In the genomic region with DNA sequence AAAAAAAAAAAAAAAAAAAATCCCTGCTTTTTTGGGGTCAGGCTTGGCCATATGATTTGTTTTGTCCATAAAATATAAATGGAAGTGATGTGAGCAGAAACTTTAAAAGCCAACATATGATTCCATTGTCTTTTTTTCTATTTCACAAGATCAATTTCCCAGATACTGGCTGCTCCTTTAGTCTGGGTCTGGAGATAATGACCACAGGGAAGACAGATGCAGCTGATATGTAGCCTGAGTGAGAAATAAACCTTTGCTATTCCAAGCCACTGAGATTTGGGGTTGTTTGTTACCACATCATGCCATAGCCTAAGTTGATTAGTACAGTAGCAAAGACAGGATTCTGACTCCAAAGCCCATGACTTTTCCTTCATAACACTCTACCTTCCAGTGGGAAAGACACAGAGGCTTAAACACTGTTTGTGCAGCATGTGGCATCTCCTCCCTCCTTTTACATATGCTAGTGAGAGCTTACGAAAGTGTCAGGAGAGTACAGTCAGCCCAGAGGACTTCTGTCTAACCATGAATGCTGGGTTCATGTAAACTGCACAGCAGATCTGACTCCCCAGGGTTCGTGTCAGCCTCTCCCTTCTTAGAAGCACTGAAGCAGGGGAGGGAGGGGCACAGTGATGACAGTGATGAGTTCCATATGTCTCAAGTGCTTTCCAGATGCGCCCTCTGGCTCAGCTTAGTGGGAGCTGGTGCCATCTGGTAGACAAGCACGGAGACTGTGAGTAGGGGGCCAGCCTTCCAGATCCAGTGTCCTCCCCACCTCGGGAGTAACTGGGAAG, we compare ENCODE assay signal across 9 cellular contexts. TPM values are rescaled to one million over a fixed set of nuclear protein-coding genes. Genes with fewer than 3 reads are reported as not detected.
A peak's percentile ranks its signal among the peaks of the same experiment; 100 is the strongest.
DNase-seq lines count a peak whose midpoint lies in the region; ATAC-seq and TF ChIP-seq lines count a peak whose summit lies in the region.
"Had no signal": no experiment of that assay in that cellular context is flagged by ENCODE, and none has a peak within 500 bp of the region (broad histone marks: within the 10 kb centered on the region; RNA-seq: fewer than 3 reads in every experiment).

No MANE protein-coding gene starts in this region.

- no peaks in the 10 kb centered on the region for H3K27me3 ChIP-seq in BJ (ENCODE audit: control insufficient read depth, insufficient read depth, low read length)

- TF ChIP-seq CTCF in BJ (IDR thresholded peaks at IDR 0.05; ENCODE audit: insufficient read depth, low read depth, low read length): no peak
- TF ChIP-seq CTCF in nephron progenitor cell (IDR thresholded peaks at IDR 0.05): no peak

- no peak overlapping the region for H3K4me3 ChIP-seq in BJ (ENCODE audit: low read depth, low read length)

- no peak overlapping the region for H3K4me3 Mint-ChIP-seq in nephron progenitor cell

- POLR2A ChIA-PET in BJ (lab: Charles Lee): no interaction called here

- H3K36me3 ChIP-seq in BJ (ENCODE audit: control insufficient read depth, insufficient read depth, low read length): no peaks in the 10 kb centered on the region

- no peaks in the 10 kb centered on the region for H3K27me3 Mint-ChIP-seq in nephron progenitor cell (ENCODE audit: low read depth, poor library complexity)

- no peak for ATAC-seq in HG03520 (IDR thresholded peaks at IDR 0.05; ENCODE audit: unreplicated experiment)

- H3K36me3 Mint-ChIP-seq in nephron progenitor cell (ENCODE audit: low read depth): peaks cover 9% of the 10 kb centered on the region

- CTCF ChIA-PET in BJ (lab: Yijun Ruan, JAX): interaction anchor here (0.8 to 2.8 kb wide), 5 partner anchors 13 to 209 kb away, joined by 3 to 11 read pairs (median 6); no protein-coding TSS in a partner anchor

- in situ Hi-C loops in ACHN (cut with HindIII; ENCODE audit: low pct_ligation_motif_present, low pct_unique_long_range_greater_than_20kb, low sequenced_read_pairs): no loop called here

- H3K4me1 Mint-ChIP-seq in nephron progenitor cell: peaks cover 23% of the 10 kb centered on the region

- DNase-seq in BJ (ENCODE audit: low read depth) (peak; percentile 95), NCI-H2171 treated with DMSO at 0.1 percent for 48 hours (lab: John Stamatoyannopoulos, UW) (peak; percentile 98), fibroblast of gingiva (ENCODE audit: low read depth) (peak; percentile 96), nephron progenitor cell (peak; percentile 46), ACHN (no peak), cerebellar cortex (ENCODE audit: low spot score) (no peak)
- no peak for DNase-seq in activated naive CD4-positive, alpha-beta T cell treated with anti-CD3 and anti-CD28 coated beads, Interleukin-2, amount 50 U/mL, for 16 hours
- DNase-seq: OCI-M1 had no signal

- H3K9me3 Mint-ChIP-seq in nephron progenitor cell: peaks cover 44% of the 10 kb centered on the region

- H3K27ac Mint-ChIP-seq in nephron progenitor cell: peak overlapping the region; percentile 69

RNA-seq across cellular contexts. Expression of gene SLC7A14, which starts 36.7 kb away (rescaled TPM):
- polyA plus RNA-seq in BJ (2011; rRNA removed): 0.60 and 0.63 TPM in 2 replicates
- polyA minus RNA-seq in BJ (2011; rRNA and poly(A)+ RNA removed): 0.36 and 0.90 TPM in 2 replicates

Comparison
In these comparisons a context has a peak if more than half of its experiments do, and no peak if none do; other contexts are left out.
1. DNase-seq: peak in BJ (single experiment), NCI-H2171 treated with DMSO at 0.1 percent for 48 hours (single experiment), fibroblast of gingiva (single experiment) and nephron progenitor cell (single experiment); none in ACHN (single experiment), activated naive CD4-positive, alpha-beta T cell treated with anti-CD3 and anti-CD28 coated beads, Interleukin-2, amount 50 U/mL, for 16 hours (single experiment) and cerebellar cortex (single experiment).